In genomic region chr3:122514123-122515019, GRCh38 we compare ENCODE assay signal across 8 cellular contexts.
DNase-seq lines count a peak whose midpoint lies in the region; ATAC-seq lines count a peak whose summit lies in the region.

Gene KPNA1 (minus strand): TSS chr3:122514939. CDS start chr3:122496565, 18,374 bp downstream.

- DNase-seq in COLO668 (lab: John Stamatoyannopoulos, UW; ENCODE audit: unreplicated experiment): peak; percentile 88
- peak; percentile 56 for DNase-seq in HS-27A (ENCODE audit: low read depth)
- DNase-seq in NOMO-1 treated with DMSO at 0.1 percent for 48 hours (lab: John Stamatoyannopoulos, UW; ENCODE audit: unreplicated experiment): peak; percentile 76
- DNase-seq in activated CD8-positive, alpha-beta memory T cell treated with anti-CD3 and anti-CD28 coated beads for 4 hours (ENCODE audit: low read depth in 2 of 2): peak; percentile 72 to 77
- DNase-seq in effector memory CD4-positive, alpha-beta T cell: peak; percentile 69 to 77 (median 76)
- peak; percentile 88 to 90 for DNase-seq in memory B cell (ENCODE audit: low spot score in 2 of 2)
- peak; percentile 66 for DNase-seq in stimulated activated CD8-positive, alpha-beta memory T cell treated with anti-CD3 and anti-CD28 coated beads, Interleukin-12 subunit alpha, Interleukin-12 subunit beta, amount 100 ng/mL, for 1 hour (ENCODE audit: low read depth)

- H3K36me3 ChIP-seq in effector memory CD4-positive, alpha-beta T cell (ENCODE audit: control insufficient read depth, insufficient read depth, low read length): no peaks in the 10 kb centered on the region

- peak within 1 kb of the TSS; percentile 98 for H3K27ac ChIP-seq in effector memory CD4-positive, alpha-beta T cell (ENCODE audit: insufficient read depth, low read length, poor library complexity, severe bottlenecking)

- ATAC-seq in GM19468 (IDR thresholded peaks at IDR 0.05; ENCODE audit: extremely low read depth, unreplicated experiment): peak; percentile 71
- peak; percentile 80 for ATAC-seq in memory B cell (ENCODE audit: low read depth)

- peak within 1 kb of the TSS; percentile 85 for H3K4me3 ChIP-seq in effector memory CD4-positive, alpha-beta T cell (ENCODE audit: insufficient read depth, low read depth, low read length, poor library complexity, severe bottlenecking)

- H3K27ac Mint-ChIP-seq in memory B cell: peak within 1 kb of the TSS; percentile 94

- peaks cover 14% of the 10 kb centered on the region for H3K36me3 Mint-ChIP-seq in memory B cell

- H3K4me3 Mint-ChIP-seq in memory B cell: peak within 1 kb of the TSS; percentile 85

- H3K9me3 ChIP-seq in effector memory CD4-positive, alpha-beta T cell (ENCODE audit: control insufficient read depth, low read length): no peaks in the 10 kb centered on the region

- H3K27me3 ChIP-seq in effector memory CD4-positive, alpha-beta T cell (replicated peaks; ENCODE audit: control insufficient read depth, insufficient read depth, low read length, poor library complexity, severe bottlenecking): no peaks in the 10 kb centered on the region

- peaks cover 24% of the 10 kb centered on the region for H3K4me1 Mint-ChIP-seq in memory B cell

- peaks cover 4% of the 10 kb centered on the region for H3K9me3 Mint-ChIP-seq in memory B cell

- H3K4me1 ChIP-seq in effector memory CD4-positive, alpha-beta T cell (ENCODE audit: control insufficient read depth, insufficient read depth, low read length, poor library complexity, severe bottlenecking): no peaks in the 10 kb centered on the region

- no peaks in the 10 kb centered on the region for H3K27me3 Mint-ChIP-seq in memory B cell

Comparison
In these comparisons a context has a peak if more than half of its experiments do, and no peak if none do; other contexts are left out.
1. Peak in every context shown above with its lines: DNase-seq, ATAC-seq, H3K4me3 ChIP-seq and H3K27ac ChIP-seq.